ENCODE assay signal across 1 cellular context in genomic region chr15:77497108-77497737, GRCh38.
TF ChIP-seq lines count a peak whose summit lies in the region.

No MANE protein-coding gene starts in this region.

TF ChIP-seq in HepG2, 621 proteins besides CTCF, POLR2A, EP300 and RAD21 (continued from another document and continues in another):
- TF ChIP-seq SRSF9 (IDR thresholded peaks at IDR 0.05; ENCODE audit: borderline replicate concordance, insufficient read depth, low read depth, low read length, poor library complexity, severe bottlenecking) (no peak), NR2F1 (CRISPR knock-in tag; IDR thresholded peaks at IDR 0.05) (no peak), CREB3 (CRISPR knock-in tag; IDR thresholded peaks at IDR 0.05) (no peak), ZNF34 (CRISPR knock-in tag; IDR thresholded peaks at IDR 0.05; ENCODE audit: borderline replicate concordance) (no peak), NRL (CRISPR knock-in tag; IDR thresholded peaks at IDR 0.05; ENCODE audit: borderline replicate concordance) (0 out of 2 replicates have a peak, but pooled peaks have one; percentile 41), MEIS1 (CRISPR knock-in tag; IDR thresholded peaks at IDR 0.05; ENCODE audit: borderline replicate concordance) (0 out of 2 replicates have a peak, but pooled peaks have one; percentile 41), ELK4 (CRISPR knock-in tag; IDR thresholded peaks at IDR 0.05; ENCODE audit: borderline replicate concordance) (no peak), ZNF749 (CRISPR knock-in tag; IDR thresholded peaks at IDR 0.05; ENCODE audit: borderline replicate concordance) (no peak), ZNF335 (CRISPR knock-in tag; IDR thresholded peaks at IDR 0.05) (no peak), ZMAT3 (CRISPR knock-in tag; conservative IDR thresholded peaks at IDR 0.05) (0 out of 2 replicates have a peak, but pooled peaks have one; percentile 27), SMYD3 (CRISPR knock-in tag; IDR thresholded peaks at IDR 0.05) (no peak), KAT2B (IDR thresholded peaks at IDR 0.05; ENCODE audit: borderline replicate concordance, low read depth, low read length) (no peak), ARNT2 (CRISPR knock-in tag; IDR thresholded peaks at IDR 0.05; ENCODE audit: low read depth) (no peak), HMGA1 (CRISPR knock-in tag; conservative IDR thresholded peaks at IDR 0.05) (no peak), ZBED4 (CRISPR knock-in tag; IDR thresholded peaks at IDR 0.05; ENCODE audit: borderline replicate concordance) (peak; percentile 4; the same call in 1 of the 2 replicates), ZMYM3 (CRISPR knock-in tag; IDR thresholded peaks at IDR 0.05) (no peak), DDIT3 (CRISPR knock-in tag; IDR thresholded peaks at IDR 0.05) (no peak), ZNF510 (CRISPR knock-in tag; IDR thresholded peaks at IDR 0.05; ENCODE audit: low read depth) (0 out of 2 replicates have a peak, but pooled peaks have one; percentile 33), HINFP (CRISPR knock-in tag; IDR thresholded peaks at IDR 0.05; ENCODE audit: low read depth) (peak; percentile 72), ZNF230 (CRISPR knock-in tag; IDR thresholded peaks at IDR 0.05) (0 out of 2 replicates have a peak, but pooled peaks have one; percentile 25), MIER3 (CRISPR knock-in tag; IDR thresholded peaks at IDR 0.05; ENCODE audit: borderline replicate concordance) (no peak), REST (IDR thresholded peaks at IDR 0.05; ENCODE audit: borderline replicate concordance in 1 of 2, low read depth in 1 of 2, low read length in 2 of 2) (no peak), ZNF891 (CRISPR knock-in tag; IDR thresholded peaks at IDR 0.05) (0 out of 2 replicates have a peak, but pooled peaks have one; percentile 17), ZNF792 (CRISPR knock-in tag; IDR thresholded peaks at IDR 0.05) (no peak), HDAC1 (CRISPR knock-in tag; IDR thresholded peaks at IDR 0.05) (0 out of 2 replicates have a peak, but pooled peaks have one; percentile 11), ZNF552 (CRISPR knock-in tag; IDR thresholded peaks at IDR 0.05; ENCODE audit: borderline replicate concordance) (no peak), PHF21A (CRISPR knock-in tag; IDR thresholded peaks at IDR 0.05) (0 out of 2 replicates have a peak, but pooled peaks have one; percentile 20), SIN3A (IDR thresholded peaks at IDR 0.05; ENCODE audit: borderline replicate concordance, low read depth, low read length) (no peak), ZNF331 (CRISPR knock-in tag; IDR thresholded peaks at IDR 0.05) (no peak), ZBTB7A (CRISPR knock-in tag; IDR thresholded peaks at IDR 0.05) (no peak), POLR2AphosphoS2 (IDR thresholded peaks at IDR 0.05; ENCODE audit: low read depth, low read length) (no peak)
- TF ChIP-seq, protein P1, sequence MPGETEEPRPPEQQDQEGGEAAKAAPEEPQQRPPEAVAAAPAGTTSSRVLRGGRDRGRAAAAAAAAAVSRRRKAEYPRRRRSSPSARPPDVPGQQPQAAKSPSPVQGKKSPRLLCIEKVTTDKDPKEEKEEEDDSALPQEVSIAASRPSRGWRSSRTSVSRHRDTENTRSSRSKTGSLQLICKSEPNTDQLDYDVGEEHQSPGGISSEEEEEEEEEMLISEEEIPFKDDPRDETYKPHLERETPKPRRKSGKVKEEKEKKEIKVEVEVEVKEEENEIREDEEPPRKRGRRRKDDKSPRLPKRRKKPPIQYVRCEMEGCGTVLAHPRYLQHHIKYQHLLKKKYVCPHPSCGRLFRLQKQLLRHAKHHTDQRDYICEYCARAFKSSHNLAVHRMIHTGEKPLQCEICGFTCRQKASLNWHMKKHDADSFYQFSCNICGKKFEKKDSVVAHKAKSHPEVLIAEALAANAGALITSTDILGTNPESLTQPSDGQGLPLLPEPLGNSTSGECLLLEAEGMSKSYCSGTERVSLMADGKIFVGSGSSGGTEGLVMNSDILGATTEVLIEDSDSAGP (CRISPR knock-in tag; IDR thresholded peaks at IDR 0.05; ENCODE audit: borderline replicate concordance), result 0 out of 2 replicates have a peak, but pooled peaks have one; percentile 7
- TF ChIP-seq, protein P2, sequence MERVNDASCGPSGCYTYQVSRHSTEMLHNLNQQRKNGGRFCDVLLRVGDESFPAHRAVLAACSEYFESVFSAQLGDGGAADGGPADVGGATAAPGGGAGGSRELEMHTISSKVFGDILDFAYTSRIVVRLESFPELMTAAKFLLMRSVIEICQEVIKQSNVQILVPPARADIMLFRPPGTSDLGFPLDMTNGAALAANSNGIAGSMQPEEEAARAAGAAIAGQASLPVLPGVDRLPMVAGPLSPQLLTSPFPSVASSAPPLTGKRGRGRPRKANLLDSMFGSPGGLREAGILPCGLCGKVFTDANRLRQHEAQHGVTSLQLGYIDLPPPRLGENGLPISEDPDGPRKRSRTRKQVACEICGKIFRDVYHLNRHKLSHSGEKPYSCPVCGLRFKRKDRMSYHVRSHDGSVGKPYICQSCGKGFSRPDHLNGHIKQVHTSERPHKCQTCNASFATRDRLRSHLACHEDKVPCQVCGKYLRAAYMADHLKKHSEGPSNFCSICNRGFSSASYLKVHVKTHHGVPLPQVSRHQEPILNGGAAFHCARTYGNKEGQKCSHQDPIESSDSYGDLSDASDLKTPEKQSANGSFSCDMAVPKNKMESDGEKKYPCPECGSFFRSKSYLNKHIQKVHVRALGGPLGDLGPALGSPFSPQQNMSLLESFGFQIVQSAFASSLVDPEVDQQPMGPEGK (CRISPR knock-in tag; IDR thresholded peaks at IDR 0.05), result 0 out of 2 replicates have a peak, but pooled peaks have one; percentile 3
- TF ChIP-seq, protein P3, sequence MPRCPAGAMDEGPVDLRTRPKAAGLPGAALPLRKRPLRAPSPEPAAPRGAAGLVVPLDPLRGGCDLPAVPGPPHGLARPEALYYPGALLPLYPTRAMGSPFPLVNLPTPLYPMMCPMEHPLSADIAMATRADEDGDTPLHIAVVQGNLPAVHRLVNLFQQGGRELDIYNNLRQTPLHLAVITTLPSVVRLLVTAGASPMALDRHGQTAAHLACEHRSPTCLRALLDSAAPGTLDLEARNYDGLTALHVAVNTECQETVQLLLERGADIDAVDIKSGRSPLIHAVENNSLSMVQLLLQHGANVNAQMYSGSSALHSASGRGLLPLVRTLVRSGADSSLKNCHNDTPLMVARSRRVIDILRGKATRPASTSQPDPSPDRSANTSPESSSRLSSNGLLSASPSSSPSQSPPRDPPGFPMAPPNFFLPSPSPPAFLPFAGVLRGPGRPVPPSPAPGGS (CRISPR knock-in tag; IDR thresholded peaks at IDR 0.05), result no peak
- TF ChIP-seq, protein P4, sequence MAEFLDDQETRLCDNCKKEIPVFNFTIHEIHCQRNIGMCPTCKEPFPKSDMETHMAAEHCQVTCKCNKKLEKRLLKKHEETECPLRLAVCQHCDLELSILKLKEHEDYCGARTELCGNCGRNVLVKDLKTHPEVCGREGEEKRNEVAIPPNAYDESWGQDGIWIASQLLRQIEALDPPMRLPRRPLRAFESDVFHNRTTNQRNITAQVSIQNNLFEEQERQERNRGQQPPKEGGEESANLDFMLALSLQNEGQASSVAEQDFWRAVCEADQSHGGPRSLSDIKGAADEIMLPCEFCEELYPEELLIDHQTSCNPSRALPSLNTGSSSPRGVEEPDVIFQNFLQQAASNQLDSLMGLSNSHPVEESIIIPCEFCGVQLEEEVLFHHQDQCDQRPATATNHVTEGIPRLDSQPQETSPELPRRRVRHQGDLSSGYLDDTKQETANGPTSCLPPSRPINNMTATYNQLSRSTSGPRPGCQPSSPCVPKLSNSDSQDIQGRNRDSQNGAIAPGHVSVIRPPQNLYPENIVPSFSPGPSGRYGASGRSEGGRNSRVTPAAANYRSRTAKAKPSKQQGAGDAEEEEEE (CRISPR knock-in tag; IDR thresholded peaks at IDR 0.05; ENCODE audit: borderline replicate concordance), result 0 out of 2 replicates have a peak, but pooled peaks have one; percentile 11
- TF ChIP-seq, protein P5, sequence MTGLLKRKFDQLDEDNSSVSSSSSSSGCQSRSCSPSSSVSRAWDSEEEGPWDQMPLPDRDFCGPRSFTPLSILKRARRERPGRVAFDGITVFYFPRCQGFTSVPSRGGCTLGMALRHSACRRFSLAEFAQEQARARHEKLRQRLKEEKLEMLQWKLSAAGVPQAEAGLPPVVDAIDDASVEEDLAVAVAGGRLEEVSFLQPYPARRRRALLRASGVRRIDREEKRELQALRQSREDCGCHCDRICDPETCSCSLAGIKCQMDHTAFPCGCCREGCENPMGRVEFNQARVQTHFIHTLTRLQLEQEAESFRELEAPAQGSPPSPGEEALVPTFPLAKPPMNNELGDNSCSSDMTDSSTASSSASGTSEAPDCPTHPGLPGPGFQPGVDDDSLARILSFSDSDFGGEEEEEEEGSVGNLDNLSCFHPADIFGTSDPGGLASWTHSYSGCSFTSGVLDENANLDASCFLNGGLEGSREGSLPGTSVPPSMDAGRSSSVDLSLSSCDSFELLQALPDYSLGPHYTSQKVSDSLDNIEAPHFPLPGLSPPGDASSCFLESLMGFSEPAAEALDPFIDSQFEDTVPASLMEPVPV (CRISPR knock-in tag; IDR thresholded peaks at IDR 0.05), result peak; percentile 11; the same call in 1 of the 2 replicates
